1 cellular context compared by ENCODE assay signal in genomic region chr15:36886135-36887011, GRCh38.
TF ChIP-seq lines count a peak whose summit lies in the region.

No MANE protein-coding gene starts in this region.

TF ChIP-seq in GM23338, 12 proteins besides CTCF, POLR2A, EP300 and RAD21 (continued from another document):
- no peak for TF ChIP-seq ETS1 (IDR thresholded peaks at IDR 0.05)
TF ChIP-seq in GM23338: peak in this region for 1.
